In genomic region chr15:67832031-67832551, GRCh38 we compare ENCODE assay signal across 1 cellular context.
TF ChIP-seq lines count a peak whose summit lies in the region.

No MANE protein-coding gene starts in this region.

TF ChIP-seq in GM12878, 131 proteins besides CTCF, POLR2A, EP300 and RAD21 (continued from another document):
- no peak for TF ChIP-seq CUX1 (IDR thresholded peaks at IDR 0.05; ENCODE audit: insufficient replicate concordance, low read depth, low read length)
- TF ChIP-seq MEF2A (IDR thresholded peaks at IDR 0.05; ENCODE audit: insufficient read depth, low read depth, low read length), result no peak
- no peak for TF ChIP-seq MYC (IDR thresholded peaks at IDR 0.05; ENCODE audit: insufficient read depth, insufficient read length, insufficient replicate concordance, low read length, severe bottlenecking)
- TF ChIP-seq ZSCAN29 (IDR thresholded peaks at IDR 0.05), result no peak
- no peak for TF ChIP-seq RUNX3 (IDR thresholded peaks at IDR 0.05; ENCODE audit: low read length)
- TF ChIP-seq POLR2AphosphoS2 (IDR thresholded peaks at IDR 0.05; ENCODE audit: low read depth, low read length), result no peak
- TF ChIP-seq MYB (IDR thresholded peaks at IDR 0.05; ENCODE audit: borderline replicate concordance, low read depth, low read length), result no peak
- TF ChIP-seq CBFB (IDR thresholded peaks at IDR 0.05; ENCODE audit: low read depth), result no peak
